ENCODE assay signal across 1 cellular context in genomic region chr21:14383596-14384210, GRCh38.
TF ChIP-seq lines count a peak whose summit lies in the region.

No MANE protein-coding gene starts in this region.

TF ChIP-seq in K562, 482 proteins besides CTCF, POLR2A, EP300 and RAD21 (continued from another document and continues in another):
- TF ChIP-seq ZNF592 (IDR thresholded peaks at IDR 0.05), result 0 out of 2 replicates have a peak, but pooled peaks have one; percentile 63
- no peak for TF ChIP-seq MAFK (IDR thresholded peaks at IDR 0.05; ENCODE audit: low read length)
- no peak for TF ChIP-seq HDAC6 (IDR thresholded peaks at IDR 0.05; ENCODE audit: low read depth, low read length)
- TF ChIP-seq SUPT5H (IDR thresholded peaks at IDR 0.05), result peak; percentile 8
- no peak for TF ChIP-seq TSHZ1 (CRISPR knock-in tag; IDR thresholded peaks at IDR 0.05)
- 0 out of 2 replicates have a peak, but pooled peaks have one; percentile 55 for TF ChIP-seq ZNF583 (CRISPR knock-in tag; IDR thresholded peaks at IDR 0.05)
- no peak for TF ChIP-seq NR4A1 (CRISPR knock-in tag; IDR thresholded peaks at IDR 0.05)
- TF ChIP-seq NR4A1 (tag; IDR thresholded peaks at IDR 0.05), result no peak
- peak in 1 of 2 experiments; percentile 82; a peak in 2 of 4 replicates for TF ChIP-seq UBTF (IDR thresholded peaks at IDR 0.05; ENCODE audit: borderline replicate concordance in 1 of 2, low read depth in 2 of 2, low read length in 2 of 2)
- no peak for TF ChIP-seq HNRNPK (IDR thresholded peaks at IDR 0.05; ENCODE audit: low read depth, low read length, poor library complexity, severe bottlenecking)
- TF ChIP-seq BRD9 (IDR thresholded peaks at IDR 0.05; ENCODE audit: low read depth, partially characterized antibody), result peak; percentile 42
- TF ChIP-seq MLLT1 (IDR thresholded peaks at IDR 0.05), result peak in 1 of 2 experiments; percentile 32; a peak in 1 of 4 replicates
- TF ChIP-seq RBBP5 (IDR thresholded peaks at IDR 0.05; ENCODE audit: borderline replicate concordance, insufficient read depth, low read length, poor library complexity, severe bottlenecking), result peak; percentile 43
- TF ChIP-seq EWSR1 (IDR thresholded peaks at IDR 0.05; ENCODE audit: borderline replicate concordance, low read depth, partially characterized antibody), result no peak
- 0 out of 2 replicates have a peak, but pooled peaks have one; percentile 60 for TF ChIP-seq NR2F6 (CRISPR knock-in tag; IDR thresholded peaks at IDR 0.05)
- TF ChIP-seq FOXO4 (CRISPR knock-in tag; IDR thresholded peaks at IDR 0.05), result 0 out of 2 replicates have a peak, but pooled peaks have one; percentile 52
- no peak for TF ChIP-seq HOMEZ (CRISPR knock-in tag; IDR thresholded peaks at IDR 0.05)
- TF ChIP-seq ILF3 (IDR thresholded peaks at IDR 0.05; ENCODE audit: borderline replicate concordance), result no peak
- 0 out of 2 replicates have a peak, but pooled peaks have one; percentile 13 for TF ChIP-seq ZBTB40 (IDR thresholded peaks at IDR 0.05)
- TF ChIP-seq ZBTB40 (CRISPR knock-in tag; IDR thresholded peaks at IDR 0.05), result no peak
- no peak for TF ChIP-seq ZC3H4 (CRISPR knock-in tag; IDR thresholded peaks at IDR 0.05; ENCODE audit: borderline replicate concordance)
- TF ChIP-seq KLF6 (CRISPR knock-in tag; IDR thresholded peaks at IDR 0.05; ENCODE audit: borderline replicate concordance), result no peak
- TF ChIP-seq TFAP4 (CRISPR knock-in tag; IDR thresholded peaks at IDR 0.05; ENCODE audit: borderline replicate concordance), result no peak
- TF ChIP-seq ZNF79 (CRISPR knock-in tag; IDR thresholded peaks at IDR 0.05; ENCODE audit: low read depth), result peak; percentile 96; the same call in 1 of the 2 replicates
